1 cellular context compared by ENCODE assay signal in the genomic region with DNA sequence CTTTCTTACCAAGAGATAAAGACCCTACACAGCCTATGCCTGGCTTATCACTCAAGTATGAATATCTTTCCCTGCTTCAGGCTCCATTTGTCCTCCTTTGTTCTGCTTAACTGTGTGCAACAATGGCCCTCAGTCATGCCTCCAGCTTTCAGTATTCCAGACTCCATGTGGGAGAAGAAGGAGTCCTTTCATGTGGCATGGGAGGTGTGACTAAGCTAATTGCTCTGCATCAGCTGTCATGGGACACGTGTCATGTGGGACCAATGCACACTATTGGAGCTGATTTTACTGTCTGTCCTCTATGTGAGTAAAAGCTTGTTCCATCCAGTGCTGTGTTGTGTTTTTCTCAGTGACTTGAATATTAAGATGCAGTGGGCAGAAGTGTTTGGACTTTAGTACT.
TF ChIP-seq lines count a peak whose summit lies in the region.

No MANE protein-coding gene starts in this region.

TF ChIP-seq in WTC11, 78 proteins besides CTCF, POLR2A, EP300 and RAD21 (continued from another document):
- TF ChIP-seq ZNF425 (CRISPR knock-in tag; conservative IDR thresholded peaks at IDR 0.05) = no peak
- TF ChIP-seq FOXP1 (CRISPR knock-in tag; IDR thresholded peaks at IDR 0.05; ENCODE audit: borderline replicate concordance) = no peak
- TF ChIP-seq ATF1 (CRISPR knock-in tag; IDR thresholded peaks at IDR 0.05) = no peak
- TF ChIP-seq MYBL2 (CRISPR knock-in tag; IDR thresholded peaks at IDR 0.05) = no peak
- TF ChIP-seq ELF4 (CRISPR knock-in tag; IDR thresholded peaks at IDR 0.05; ENCODE audit: low read depth) = no peak
- no peak for TF ChIP-seq TP53 (CRISPR knock-in tag; IDR thresholded peaks at IDR 0.05)
- no peak for TF ChIP-seq ZNF396 (CRISPR knock-in tag; IDR thresholded peaks at IDR 0.05; ENCODE audit: borderline replicate concordance)
